In the genomic region with DNA sequence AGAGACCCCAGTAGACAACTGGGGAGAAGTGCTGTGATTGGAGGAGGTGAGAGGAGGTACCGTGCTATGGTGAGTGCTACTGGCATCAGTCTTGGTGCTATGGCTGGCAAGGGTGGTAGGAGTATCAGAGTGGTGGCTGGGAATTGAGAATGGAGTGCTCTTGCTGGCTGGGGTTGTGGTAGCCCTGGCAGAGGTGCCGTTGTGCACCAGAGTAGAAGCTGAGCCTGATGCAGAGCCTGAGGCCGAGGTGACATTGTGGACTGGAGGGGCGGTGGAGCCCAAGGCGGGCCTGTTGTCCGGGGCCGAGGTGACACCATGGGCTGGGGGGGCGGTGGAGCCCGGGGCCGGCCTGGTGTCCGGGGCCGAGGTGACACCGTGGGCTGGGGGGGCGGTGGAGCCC, we compare ENCODE assay signal across 15 cellular contexts. TPM values are rescaled to one million over a fixed set of nuclear protein-coding genes. Genes with fewer than 3 reads are reported as not detected.
A peak's percentile ranks its signal among the peaks of the same experiment; 100 is the strongest.
DNase-seq lines count a peak whose midpoint lies in the region; ATAC-seq, FAIRE-seq and TF ChIP-seq lines count a peak whose summit lies in the region.
"Had no signal": no experiment of that assay in that cellular context is flagged by ENCODE, and none has a peak within 500 bp of the region (broad histone marks: within the 10 kb centered on the region; RNA-seq: fewer than 3 reads in every experiment).

No MANE protein-coding gene starts in this region.

- no peak overlapping the region for H3K27ac ChIP-seq in heart right ventricle
- H3K27ac ChIP-seq in aorta (ENCODE audit: low read depth in 1 of 2, low read length in 2 of 2): no peak overlapping the region
- H3K27ac ChIP-seq: PC-9 had no signal

- H3K27ac Mint-ChIP-seq in activated naive CD4-positive, alpha-beta T cell treated with anti-CD3 and anti-CD28 coated beads, Interleukin-2, amount 50 U/mL, for 72 hours: peak overlapping the region; percentile 72 to 78
- peak overlapping the region; percentile 77 for H3K27ac Mint-ChIP-seq in mesothelial cell of epicardium

- peak; percentile 13 for DNase-seq in left cardiac atrium
- no peak for DNase-seq in heart right ventricle
- no peak for DNase-seq in activated naive CD4-positive, alpha-beta T cell treated with anti-CD3 and anti-CD28 coated beads, Interleukin-2, amount 50 U/mL, for 72 hours (ENCODE audit: low spot score in 2 of 2)
- no peak for DNase-seq in mesothelial cell of epicardium (ENCODE audit: low spot score in 2 of 2, unreplicated experiment in 2 of 2)
- DNase-seq in aorta: peak; percentile 30 to 67
- DNase-seq in frontal cortex (ENCODE audit: low spot score in 2 of 2): no peak
- DNase-seq: activated gamma-delta T cell treated with Interleukin-2 at 50 U/mL for 16 hours; NCI-H1105 treated with DMSO at 0.1 percent for 48 hours; NCI-H345; PC-9; stimulated activated CD4-positive, alpha-beta T cell treated with anti-CD3 and anti-CD28 coated beads, Interleukin-2, amount 100 ng/mL, for 48 hours; SW 1271 had no signal

- H3K27me3 ChIP-seq in heart right ventricle (no peaks in the 10 kb centered on the region), aorta (ENCODE audit: control insufficient read depth in 1 of 2, insufficient read depth in 2 of 2, low read length in 1 of 2) (no peaks in the 10 kb centered on the region)

- H3K9me3 ChIP-seq in heart right ventricle: no peaks in the 10 kb centered on the region
- no peaks in the 10 kb centered on the region for H3K9me3 ChIP-seq in aorta (ENCODE audit: control insufficient read depth, low read length)

- FAIRE-seq in frontal cortex (lab: Jason Lieb, UNC): no peak
- FAIRE-seq: GM12892 had no signal

- H3K4me3 ChIP-seq in heart right ventricle (no peak overlapping the region), aorta (ENCODE audit: low read length in 2 of 2) (no peak overlapping the region)
- H3K4me3 ChIP-seq: PC-9 had no signal

- H3K4me1 ChIP-seq in heart right ventricle (peaks cover 3 to 25% (median 16%) of the 10 kb centered on the region in 9 donors), aorta (ENCODE audit: control insufficient read depth in 1 of 2, insufficient read depth in 2 of 2, low read length in 2 of 2) (no peaks in the 10 kb centered on the region)

- no peak for ATAC-seq in left cardiac atrium
- no peak for ATAC-seq in heart right ventricle
- ATAC-seq in activated naive CD4-positive, alpha-beta T cell treated with anti-CD3 and anti-CD28 coated beads, Interleukin-2, amount 50 U/mL, for 72 hours: no peak
- no peak for ATAC-seq in aorta (ENCODE audit: low FRiP score)
- no peak for ATAC-seq in HG03139 (IDR thresholded peaks at IDR 0.05; ENCODE audit: unreplicated experiment)
- ATAC-seq in GM21576 (IDR thresholded peaks at IDR 0.05; ENCODE audit: unreplicated experiment): no peak

- H3K36me3 ChIP-seq in heart right ventricle (no peaks in the 10 kb centered on the region), aorta (ENCODE audit: control insufficient read depth in 1 of 2, insufficient read depth in 2 of 2, low read length in 1 of 2) (no peaks in the 10 kb centered on the region)

- 93 to 95% methylated on average over 12 to 14 of the region's 14 CpGs for WGBS in heart right ventricle, 2 donors
- WGBS in aorta, 2 donors: 85 to 87% methylated on average over 11 to 14 of the region's 14 CpGs

- no peak for TF ChIP-seq CTCF in heart right ventricle (IDR thresholded peaks at IDR 0.05)
- no peak for TF ChIP-seq CTCF in mesothelial cell of epicardium (IDR thresholded peaks at IDR 0.05; ENCODE audit: unreplicated experiment)

- H3K27me3 Mint-ChIP-seq in mesothelial cell of epicardium (ENCODE audit: low read depth): no peaks in the 10 kb centered on the region

- H3K4me3 Mint-ChIP-seq in mesothelial cell of epicardium: no peak overlapping the region

- peaks cover 8% of the 10 kb centered on the region for H3K4me1 Mint-ChIP-seq in mesothelial cell of epicardium

- intact Hi-C loops in left cardiac atrium (cut with DNase I) (no loop called here), heart right ventricle (cut with DNase I) (no loop called here), aorta (cut with DNase I) (no loop called here)

- no peaks in the 10 kb centered on the region for H3K36me3 Mint-ChIP-seq in activated naive CD4-positive, alpha-beta T cell treated with anti-CD3 and anti-CD28 coated beads, Interleukin-2, amount 50 U/mL, for 72 hours
- H3K36me3 Mint-ChIP-seq in mesothelial cell of epicardium: no peaks in the 10 kb centered on the region

- H3K9me3 Mint-ChIP-seq in activated naive CD4-positive, alpha-beta T cell treated with anti-CD3 and anti-CD28 coated beads, Interleukin-2, amount 50 U/mL, for 72 hours: no peaks in the 10 kb centered on the region
- H3K9me3 Mint-ChIP-seq in mesothelial cell of epicardium: no peaks in the 10 kb centered on the region

RNA-seq across cellular contexts. Expression of a gene that starts 14.6 kb away (rescaled TPM):
- total RNA-seq in left cardiac atrium (under 1 TPM; 0.15 to 0.21 TPM), heart right ventricle (under 1 TPM in 2 of 10 donors, not detected in 8; 0.10 to 0.35 TPM), mesothelial cell of epicardium (5.7 to 6.6 TPM (median 6.3 TPM) in 3 replicates), aorta (1 to 10 TPM; 1.6 to 3.4 TPM), frontal cortex (21.2 TPM)
- polyA plus RNA-seq in heart right ventricle (under 1 TPM; 0.04 to 0.07 TPM), aorta (1 to 10 TPM in 1 of 2 donors, under 1 TPM in 1; 0.50 to 2.1 TPM)
- 10 to 100 TPM in 1 of 2 donors, 1 to 10 TPM in 1; 6.8 to 15.2 TPM for total RNA-seq in activated naive CD4-positive, alpha-beta T cell treated with anti-CD3 and anti-CD28 coated beads, Interleukin-2, amount 50 U/mL, for 72 hours

RNA-seq across cellular contexts. Expression of a gene that starts 15.2 kb away (rescaled TPM):
- total RNA-seq in left cardiac atrium: 100 to 1,000 TPM; 143 to 156 TPM
- 100 to 1,000 TPM in 9 of 10 donors, 10 to 100 TPM in 1; 96.1 to 173 (median 114) TPM for total RNA-seq in heart right ventricle
- polyA plus RNA-seq in heart right ventricle: 100 to 1,000 TPM; 302 to 355 TPM
- 100 to 1,000 TPM; 106 to 162 TPM for total RNA-seq in activated naive CD4-positive, alpha-beta T cell treated with anti-CD3 and anti-CD28 coated beads, Interleukin-2, amount 50 U/mL, for 72 hours
- total RNA-seq in mesothelial cell of epicardium: 120 to 143 TPM (median 123 TPM) in 3 replicates
- 100 to 1,000 TPM; 136 to 143 TPM for total RNA-seq in aorta
- polyA plus RNA-seq in aorta: 100 to 1,000 TPM; 179 to 255 TPM
- 74.6 TPM for total RNA-seq in frontal cortex

RNA-seq across cellular contexts. Expression of a gene that starts 19.4 kb away (rescaled TPM):
- total RNA-seq in left cardiac atrium (10 to 100 TPM; 17.9 to 18.6 TPM), heart right ventricle (1 to 10 TPM; 3.8 to 8.8 (median 6.4) TPM), mesothelial cell of epicardium (53.1 to 57.9 TPM (median 54.0 TPM) in 3 replicates), aorta (10 to 100 TPM; 58.9 to 97.9 TPM), frontal cortex (7.7 TPM)
- polyA plus RNA-seq in heart right ventricle (10 to 100 TPM in 1 of 2 donors, 1 to 10 TPM in 1; 4.9 to 23.5 TPM), aorta (100 to 1,000 TPM in 1 of 2 donors, 10 to 100 TPM in 1; 21.7 to 195 TPM)
- total RNA-seq in activated naive CD4-positive, alpha-beta T cell treated with anti-CD3 and anti-CD28 coated beads, Interleukin-2, amount 50 U/mL, for 72 hours: 10 to 100 TPM; 17.2 to 23.6 TPM

RNA-seq across cellular contexts. Expression of a gene that starts 20.2 kb away (rescaled TPM):
- total RNA-seq in left cardiac atrium (10 to 100 TPM; 19.7 to 25.5 TPM), heart right ventricle (10 to 100 TPM; 13.1 to 25.8 (median 17.1) TPM), mesothelial cell of epicardium (33.9 to 35.7 TPM (median 33.9 TPM) in 3 replicates), aorta (10 to 100 TPM; 20.3 to 21.3 TPM), frontal cortex (13.9 TPM)
- polyA plus RNA-seq in heart right ventricle (10 to 100 TPM; 33.9 to 49.7 TPM), aorta (10 to 100 TPM; 26.2 to 52.9 TPM)
- total RNA-seq in activated naive CD4-positive, alpha-beta T cell treated with anti-CD3 and anti-CD28 coated beads, Interleukin-2, amount 50 U/mL, for 72 hours: 10 to 100 TPM; 46.6 to 57.2 TPM

RNA-seq across cellular contexts. Expression of a gene that starts 47.9 kb away (rescaled TPM):
- total RNA-seq in left cardiac atrium: 10 to 100 TPM; 65.8 to 78.6 TPM
- 10 to 100 TPM; 48.2 to 70.9 (median 53.4) TPM for total RNA-seq in heart right ventricle
- 100 to 1,000 TPM; 144 to 304 TPM for polyA plus RNA-seq in heart right ventricle
- total RNA-seq in activated naive CD4-positive, alpha-beta T cell treated with anti-CD3 and anti-CD28 coated beads, Interleukin-2, amount 50 U/mL, for 72 hours: 10 to 100 TPM; 26.4 to 40.8 TPM
- total RNA-seq in mesothelial cell of epicardium: 49.7 to 60.9 TPM (median 54.1 TPM) in 3 replicates
- total RNA-seq in aorta: 10 to 100 TPM; 42.4 to 52.4 TPM
- polyA plus RNA-seq in aorta: 100 to 1,000 TPM; 162 to 200 TPM
- total RNA-seq in frontal cortex: 15.1 TPM

Comparison
In these comparisons a context has a peak if more than half of its experiments do, and no peak if none do; other contexts are left out.
1. DNase-seq: peak in left cardiac atrium (single experiment) and aorta (2 of 2); none in heart right ventricle (0 of 2), activated naive CD4-positive, alpha-beta T cell treated with anti-CD3 and anti-CD28 coated beads, Interleukin-2, amount 50 U/mL, for 72 hours (0 of 2), mesothelial cell of epicardium (0 of 2) and frontal cortex (0 of 2).